In the genomic region with DNA sequence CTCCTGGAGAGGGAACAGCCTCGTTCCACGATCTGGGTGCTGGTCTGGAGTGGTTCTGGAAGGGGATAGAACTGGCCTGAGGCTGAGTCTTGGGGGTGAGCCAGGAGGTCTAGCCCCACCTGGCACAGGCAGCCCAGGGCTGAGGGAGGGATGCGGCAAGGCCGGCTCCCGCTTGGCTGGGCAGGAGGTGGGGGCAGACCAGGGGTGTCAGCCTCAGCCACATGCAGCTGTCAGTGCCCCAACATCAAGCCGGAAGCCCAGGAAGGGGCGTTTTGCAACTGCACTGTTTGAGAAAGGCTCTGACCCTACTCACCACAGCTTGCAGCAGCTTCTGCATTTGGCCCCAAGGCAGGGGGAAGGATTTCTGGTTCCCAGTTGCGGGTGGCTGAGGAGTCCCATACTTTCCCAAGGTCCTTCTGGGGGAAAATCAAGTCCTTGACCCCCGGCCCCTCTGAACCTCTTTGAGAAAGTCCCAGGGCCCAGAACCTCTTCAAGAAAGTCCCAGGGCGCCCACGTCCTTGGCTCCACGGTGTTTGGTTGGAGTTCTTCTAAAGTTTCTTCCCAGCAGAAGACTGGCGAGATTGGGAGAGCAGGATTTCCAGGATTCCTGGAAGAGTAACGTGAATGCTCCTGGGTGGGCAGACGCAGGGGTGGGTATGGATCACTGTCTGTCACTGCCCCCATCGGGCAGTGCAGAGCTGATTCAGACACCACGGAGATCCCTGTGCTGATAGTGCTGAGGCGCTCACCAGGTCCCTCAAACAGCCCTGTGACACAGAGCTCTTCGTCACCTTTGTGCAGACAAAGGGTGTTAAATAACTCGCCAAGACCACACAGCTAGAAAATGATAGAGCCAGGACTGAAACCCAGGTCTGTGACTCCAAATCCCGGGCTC, we compare ENCODE assay signal across 8 cellular contexts. TPM values are rescaled to one million over a fixed set of nuclear protein-coding genes. Genes with fewer than 3 reads are reported as not detected.
DNase-seq lines count a peak whose midpoint lies in the region; ATAC-seq, FAIRE-seq and TF ChIP-seq lines count a peak whose summit lies in the region.

No MANE protein-coding gene starts in this region.

- H3K9me3 ChIP-seq in muscle layer of duodenum (ENCODE audit: control insufficient read depth in 1 of 2, low read length in 2 of 2) (no peaks in the 10 kb centered on the region), upper lobe of left lung (no peaks in the 10 kb centered on the region)

- H3K4me1 ChIP-seq in muscle layer of duodenum (ENCODE audit: control insufficient read depth in 1 of 2, insufficient read depth in 2 of 2, low read length in 2 of 2) = peaks cover 11 to 31% of the 10 kb centered on the region in 2 donors
- H3K4me1 ChIP-seq in upper lobe of left lung = peaks cover 32 to 74% (median 57%) of the 10 kb centered on the region in 4 donors

- H3K36me3 ChIP-seq in muscle layer of duodenum (ENCODE audit: control insufficient read depth in 1 of 2, insufficient read depth in 2 of 2, low read length in 2 of 2) (no peaks in the 10 kb centered on the region), upper lobe of left lung (peaks cover 0 to 5% (median 0%) of the 10 kb centered on the region in 4 donors)

- CTCF ChIA-PET in AG04449 (lab: Yijun Ruan, JAX) = interaction anchor here (0.9 to 2.5 kb wide), 5 partner anchors 12 to 283 kb away, joined by 3 to 13 read pairs (median 4); no protein-coding TSS in a partner anchor

- H3K4me3 ChIP-seq in AG04449 (ENCODE audit: low read depth, low read length) (peak overlapping the region; percentile 83), muscle layer of duodenum (ENCODE audit: low read depth in 1 of 2, low read length in 2 of 2) (peak overlapping the region; percentile 74 to 75), upper lobe of left lung (peak overlapping the region in 3 of 4 donors; percentile 93 to 96 (median 95))

- peak; percentile 93 for FAIRE-seq in GM19239 (lab: Jason Lieb, UNC)

- POLR2A ChIA-PET in AG04449 (lab: Yijun Ruan, JAX) = interaction anchor here (0.9 to 1.1 kb wide), 2 partner anchors 18 to 74 kb away, joined by 4 read pairs; no protein-coding TSS in a partner anchor

- no peak for DNase-seq in AG04449 (ENCODE audit: low read depth, low spot score)
- peak; percentile 83 for DNase-seq in GM19239 (ENCODE audit: insufficient read length, low spot score)
- DNase-seq in UCSD-AML1 (lab: John Stamatoyannopoulos, UW; ENCODE audit: unreplicated experiment) = peak; percentile 78
- DNase-seq in dermis blood vessel endothelial cell = peak; percentile 36
- peak; percentile 78 to 86 for DNase-seq in upper lobe of left lung
- no peak for DNase-seq in hepatic stellate cell (ENCODE audit: low spot score)

- 64 to 71% methylated on average over 16 to 21 of the region's 21 CpGs for WGBS in upper lobe of left lung, 2 donors

- no peak for TF ChIP-seq EP300 in upper lobe of left lung (IDR thresholded peaks at IDR 0.05)

- ATAC-seq in HG03442 (IDR thresholded peaks at IDR 0.05; ENCODE audit: unreplicated experiment) = peak; percentile 41
- ATAC-seq in upper lobe of left lung (ENCODE audit: low FRiP score in 2 of 2) = peak; percentile 42 to 56

- H3K27me3 ChIP-seq in muscle layer of duodenum (ENCODE audit: low read depth, low read length) (no peaks in the 10 kb centered on the region), upper lobe of left lung (no peaks in the 10 kb centered on the region)

- H3K27ac ChIP-seq in muscle layer of duodenum (ENCODE audit: low read length) = peak overlapping the region; percentile 74
- H3K27ac ChIP-seq in upper lobe of left lung = peak overlapping the region; percentile 85 to 90 (median 86)

- TF ChIP-seq CTCF in AG04449 (IDR thresholded peaks at IDR 0.05; ENCODE audit: insufficient read depth, low read length, missing control alignments) = no peak
- no peak for TF ChIP-seq CTCF in upper lobe of left lung (IDR thresholded peaks at IDR 0.05)

- peak in 1 of 4 donors; percentile 41 for TF ChIP-seq POLR2A in upper lobe of left lung (IDR thresholded peaks at IDR 0.05)

RNA-seq across cellular contexts. Expression of a gene that starts 2.2 kb away (rescaled TPM):
- total RNA-seq in dermis blood vessel endothelial cell (54.1 and 66.8 TPM in 2 replicates), upper lobe of left lung (100 to 1,000 TPM in 1 of 6 donors, 10 to 100 TPM in 5; 62.9 to 123 (median 91.2) TPM)

RNA-seq across cellular contexts. Expression of a gene that starts 26.4 kb away (rescaled TPM):
- total RNA-seq in dermis blood vessel endothelial cell (not detected in 2 replicates), upper lobe of left lung (1 to 10 TPM in 2 of 6 donors, under 1 TPM in 1, not detected in 3; 0.30 to 5.3 (median 2.9) TPM)

RNA-seq across cellular contexts. Expression of a gene that starts 44.7 kb away (rescaled TPM):
- total RNA-seq in dermis blood vessel endothelial cell = not detected in 2 replicates
- total RNA-seq in upper lobe of left lung = 1 to 10 TPM in 1 of 6 donors, under 1 TPM in 1, not detected in 4; 0.83 to 2.3 TPM

Comparison
In these comparisons a context has a peak if more than half of its experiments do, and no peak if none do; other contexts are left out.
1. DNase-seq: peak in GM19239 (single experiment), UCSD-AML1 (single experiment), dermis blood vessel endothelial cell (single experiment) and upper lobe of left lung (2 of 2); none in AG04449 (single experiment) and hepatic stellate cell (single experiment).
2. Peak in every context shown above with its lines, with median percentiles within 50 percentile points of each other: H3K4me3 ChIP-seq.